9 cellular contexts compared by ENCODE assay signal in genomic region chr6:89941031-89941775, GRCh38. TPM values are rescaled to one million over a fixed set of nuclear protein-coding genes. Genes with fewer than 3 reads are reported as not detected.
A peak's percentile ranks its signal among the peaks of the same experiment; 100 is the strongest.
DNase-seq lines count a peak whose midpoint lies in the region; ATAC-seq lines count a peak whose summit lies in the region.
"Had no signal": no experiment of that assay in that cellular context is flagged by ENCODE, and none has a peak within 500 bp of the region (broad histone marks: within the 10 kb centered on the region; RNA-seq: fewer than 3 reads in every experiment).

No MANE protein-coding gene starts in this region.

- ATAC-seq in GM21528 (IDR thresholded peaks at IDR 0.05; ENCODE audit: low FRiP score, unreplicated experiment) = no peak

- peak overlapping the region; percentile 0 for H3K9ac ChIP-seq in adipocyte (ENCODE audit: low read length)

- peaks cover 52% of the 10 kb centered on the region for H3K4me1 Mint-ChIP-seq in activated CD4-positive, alpha-beta T cell treated with anti-CD3 and anti-CD28 coated beads, Interleukin-2, amount 10 ng/mL, durations not matched to agents 7 days and 5 days

- H3K36me3 ChIP-seq in adipocyte (ENCODE audit: control insufficient read depth, insufficient read depth, low read length, severe bottlenecking) = no peaks in the 10 kb centered on the region

- no peak overlapping the region for H3K4me3 Mint-ChIP-seq in activated CD4-positive, alpha-beta T cell treated with anti-CD3 and anti-CD28 coated beads, Interleukin-2, amount 10 ng/mL, durations not matched to agents 7 days and 5 days

- peak overlapping the region; percentile 72 for H3K27ac Mint-ChIP-seq in activated CD4-positive, alpha-beta T cell treated with anti-CD3 and anti-CD28 coated beads, Interleukin-2, amount 10 ng/mL, durations not matched to agents 7 days and 5 days
- H3K27ac Mint-ChIP-seq: activated T-helper 2 cell treated with anti-CD3 and anti-CD28 coated beads, Interferon-gamma antibody, Interleukin-2, Interleukin-4, amounts not matched to agents 10 μg/mL and 5 μg/mL and 100 μg/mL, durations not matched to agents 14 hours and 24 hours and 36 hours had no signal

- no peaks in the 10 kb centered on the region for H3K27me3 Mint-ChIP-seq in activated CD4-positive, alpha-beta T cell treated with anti-CD3 and anti-CD28 coated beads, Interleukin-2, amount 10 ng/mL, durations not matched to agents 7 days and 5 days

- CTCF ChIA-PET in activated CD4-positive, alpha-beta T cell treated with anti-CD3 and anti-CD28 coated beads, Interleukin-2, amount 10 ng/mL, durations not matched to agents 7 days and 5 days (lab: Charles Lee) = interaction anchor here (0.6 to 5.8 kb wide), 45 partner anchors 10 to 540 kb away, joined by 3 to 45 read pairs (median 4); partner anchors contain the start of gene CASP8AP2

- H3K27me3 ChIP-seq in adipocyte (replicated peaks; ENCODE audit: control insufficient read depth, insufficient read depth, low read length) = no peaks in the 10 kb centered on the region

- H3K9me3 Mint-ChIP-seq in activated CD4-positive, alpha-beta T cell treated with anti-CD3 and anti-CD28 coated beads, Interleukin-2, amount 10 ng/mL, durations not matched to agents 7 days and 5 days = no peaks in the 10 kb centered on the region
- H3K9me3 Mint-ChIP-seq: activated T-helper 2 cell treated with anti-CD3 and anti-CD28 coated beads, Interferon-gamma antibody, Interleukin-2, Interleukin-4, amounts not matched to agents 10 μg/mL and 5 μg/mL and 100 μg/mL, durations not matched to agents 14 hours and 24 hours and 36 hours had no signal

- H3K4me3 ChIP-seq in adipocyte (ENCODE audit: low read length) = no peak overlapping the region

- peaks cover 67% of the 10 kb centered on the region for H3K36me3 Mint-ChIP-seq in activated CD4-positive, alpha-beta T cell treated with anti-CD3 and anti-CD28 coated beads, Interleukin-2, amount 10 ng/mL, durations not matched to agents 7 days and 5 days (ENCODE audit: low read depth)

- DNase-seq in activated CD4-positive, alpha-beta T cell treated with anti-CD3 and anti-CD28 coated beads, Interleukin-2, amount 10 ng/mL, durations not matched to agents 7 days and 5 days = no peak
- DNase-seq in activated CD4-positive, alpha-beta T cell treated with anti-CD3 and anti-CD28 coated beads for 1 hour = no peak
- DNase-seq in adipocyte (ENCODE audit: low read depth) = no peak
- DNase-seq in left kidney (ENCODE audit: low read depth, low spot score) = peak; percentile 66
- DNase-seq in superior temporal gyrus (ENCODE audit: extremely low spot score) = peak; percentile 82
- no peak for DNase-seq in mesenteric fat pad (ENCODE audit: low spot score)
- no peak for DNase-seq in kidney glomerular epithelial cell (lab: John Stamatoyannopoulos, UW)

- H3K9me3 ChIP-seq in adipocyte (ENCODE audit: control insufficient read depth, low read length) = no peaks in the 10 kb centered on the region

- POLR2A ChIA-PET in activated CD4-positive, alpha-beta T cell treated with anti-CD3 and anti-CD28 coated beads, Interleukin-2, amount 10 ng/mL, durations not matched to agents 7 days and 5 days (lab: Charles Lee) = interaction anchor here (0.6 kb wide), 1 partner anchor 186 kb away, joined by 3 read pairs; no protein-coding TSS in a partner anchor

- peaks cover 20% of the 10 kb centered on the region for H3K4me1 ChIP-seq in adipocyte (ENCODE audit: control insufficient read depth, insufficient read depth, low read length)

RNA-seq across cellular contexts. Expression of gene GJA10, which starts 46.9 kb away (rescaled TPM):
- not detected for total RNA-seq in activated CD4-positive, alpha-beta T cell treated with anti-CD3 and anti-CD28 coated beads, Interleukin-2, amount 10 ng/mL, durations not matched to agents 7 days and 5 days
- not detected for total RNA-seq in mesenteric fat pad

Comparison
In these comparisons a context has a peak if more than half of its experiments do, and no peak if none do; other contexts are left out.
1. DNase-seq: peak in left kidney (single experiment) and superior temporal gyrus (single experiment); none in activated CD4-positive, alpha-beta T cell treated with anti-CD3 and anti-CD28 coated beads, Interleukin-2, amount 10 ng/mL, durations not matched to agents 7 days and 5 days (single experiment), activated CD4-positive, alpha-beta T cell treated with anti-CD3 and anti-CD28 coated beads for 1 hour (single experiment), adipocyte (single experiment), mesenteric fat pad (single experiment) and kidney glomerular epithelial cell (single experiment).